ENCODE assay signal across 21 cellular contexts in genomic region chr10:58981051-58981450, GRCh38.
A peak's percentile ranks its signal among the peaks of the same experiment; 100 is the strongest.
DNase-seq lines count a peak whose midpoint lies in the region; ATAC-seq and TF ChIP-seq lines count a peak whose summit lies in the region.
"Had no signal": no experiment of that assay in that cellular context is flagged by ENCODE, and none has a peak within 500 bp of the region (broad histone marks: within the 10 kb centered on the region; RNA-seq: fewer than 3 reads in every experiment).

No MANE protein-coding gene starts in this region.

- H3K36me3 Mint-ChIP-seq in endodermal cell (ENCODE audit: low read depth) (no peaks in the 10 kb centered on the region), nephron (ENCODE audit: low read depth) (no peaks in the 10 kb centered on the region)

- H3K9me3 ChIP-seq in endodermal cell (ENCODE audit: control insufficient read depth, low read length) = no peaks in the 10 kb centered on the region
- H3K9me3 ChIP-seq: BE2C, Caco-2, SJSA1 had no signal

- no peaks in the 10 kb centered on the region for H3K27me3 ChIP-seq in endodermal cell (ENCODE audit: control insufficient read depth, insufficient read depth, low read length, poor library complexity, severe bottlenecking)
- H3K27me3 ChIP-seq: BE2C, SJSA1 had no signal

- H3K4me1 Mint-ChIP-seq in endodermal cell (peaks cover 46% of the 10 kb centered on the region), nephron (peaks cover 22% of the 10 kb centered on the region)

- H3K4me3 Mint-ChIP-seq in endodermal cell = no peak overlapping the region
- H3K4me3 Mint-ChIP-seq in nephron = no peak overlapping the region
- H3K4me3 Mint-ChIP-seq: CD4-positive, alpha-beta T cell had no signal

- TF ChIP-seq CTCF in endodermal cell (conservative IDR thresholded peaks at IDR 0.05) = no peak
- no peak for TF ChIP-seq CTCF in nephron (IDR thresholded peaks at IDR 0.05; ENCODE audit: unreplicated experiment in 3 of 3)

- H3K27ac Mint-ChIP-seq in endodermal cell (peak overlapping the region; percentile 94), nephron (peak overlapping the region in 2 of 3 experiments; percentile 15 to 42)
- H3K27ac Mint-ChIP-seq: CD4-positive, alpha-beta T cell had no signal

- H3K4me1 ChIP-seq in endodermal cell (ENCODE audit: control insufficient read depth, insufficient read depth, low read length) = peaks cover 31% of the 10 kb centered on the region
- H3K4me1 ChIP-seq: Caco-2, SJSA1 had no signal

- peak overlapping the region; percentile 76 for H3K9ac ChIP-seq in endodermal cell (ENCODE audit: extremely low read depth, low read length, poor library complexity, severe bottlenecking)

- H3K36me3 ChIP-seq in endodermal cell (ENCODE audit: control insufficient read depth, insufficient read depth, low read length) = no peaks in the 10 kb centered on the region
- H3K36me3 ChIP-seq: BE2C, SJSA1 had no signal

- H3K4me3 ChIP-seq in endodermal cell (ENCODE audit: low read length) = peak overlapping the region; percentile 2
- H3K4me3 ChIP-seq: SJSA1 had no signal

- H3K27ac ChIP-seq in endodermal cell (ENCODE audit: low read depth, low read length) = peak overlapping the region; percentile 84
- H3K27ac ChIP-seq: SJSA1 had no signal

- H3K27me3 Mint-ChIP-seq in endodermal cell (ENCODE audit: insufficient read depth) = no peaks in the 10 kb centered on the region
- H3K27me3 Mint-ChIP-seq in nephron (ENCODE audit: low read depth) = peaks cover 8% of the 10 kb centered on the region

- ATAC-seq in GM19328 (IDR thresholded peaks at IDR 0.05; ENCODE audit: unreplicated experiment) = no peak
- ATAC-seq: Right ventricle myocardium inferior had no signal

- WGBS in endodermal cell (ENCODE audit: insufficient coverage in 1 of 2, insufficient read length in 1 of 2), 2 experiments = 88 to 93% methylated on average over 3 of the region's 3 CpGs

- H3K9me3 Mint-ChIP-seq in endodermal cell (no peaks in the 10 kb centered on the region), nephron (no peaks in the 10 kb centered on the region)
- H3K9me3 Mint-ChIP-seq: CD4-positive, alpha-beta T cell had no signal

- peak; percentile 46 for DNase-seq in D341Med (ENCODE audit: low spot score)
- peak; percentile 73 to 81 for DNase-seq in Kasumi-1 (lab: John Stamatoyannopoulos, UW)
- DNase-seq in endodermal cell = peak; percentile 56
- DNase-seq in glomerular visceral epithelial cell (ENCODE audit: extremely low spot score) = no peak
- DNase-seq in NCI-H345 treated with DMSO at 0.1 percent for 48 hours (lab: John Stamatoyannopoulos, UW; ENCODE audit: unreplicated experiment) = no peak
- DNase-seq in mucosa of gallbladder (ENCODE audit: low spot score) = no peak
- DNase-seq: BE2C; Caco-2; CD4-positive, alpha-beta T cell; DND-41; MM.1S; NCI-H1048; NCI-H1436; NCI-H1930; NCI-H226; NCI-H524; OCI-M1 had no signal

Comparison
In these comparisons a context has a peak if more than half of its experiments do, and no peak if none do; other contexts are left out.
1. DNase-seq: peak in D341Med (single experiment), Kasumi-1 (2 of 2) and endodermal cell (single experiment); none in glomerular visceral epithelial cell (single experiment), NCI-H345 treated with DMSO at 0.1 percent for 48 hours (single experiment) and mucosa of gallbladder (single experiment).